In the genomic region with DNA sequence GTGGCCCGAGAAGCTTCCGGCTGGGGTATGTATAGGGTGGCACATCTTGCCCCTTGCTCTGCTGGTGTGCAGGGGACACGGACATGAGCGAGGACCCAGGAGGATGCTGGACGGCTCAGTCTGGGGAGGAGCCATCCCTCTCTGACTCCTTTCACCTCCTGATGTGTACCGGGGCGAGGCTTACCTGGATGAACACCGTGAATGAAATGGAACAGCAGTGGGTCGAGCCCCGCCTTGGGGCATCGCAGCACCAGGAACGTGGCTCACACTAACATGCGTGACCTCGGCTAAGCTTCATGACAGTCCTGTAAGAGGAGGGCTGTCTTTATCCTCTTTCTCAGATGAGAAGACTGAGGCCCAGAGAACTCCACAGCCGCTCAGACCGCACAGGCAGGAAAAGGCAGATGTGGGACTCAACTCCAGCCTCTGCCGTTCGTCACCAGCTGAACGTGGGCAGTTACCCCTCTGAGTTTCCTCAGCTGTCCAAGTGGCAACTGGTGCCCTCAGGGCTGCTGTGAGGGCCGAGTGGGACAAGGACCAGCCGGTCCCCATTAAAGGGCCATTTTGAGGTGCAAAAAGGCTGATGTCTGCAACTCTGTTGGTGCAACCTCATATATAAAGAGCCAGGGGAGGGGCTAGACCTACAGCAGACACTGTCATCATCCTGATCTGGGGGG, we compare ENCODE assay signal across 21 cellular contexts. TPM values are rescaled to one million over a fixed set of nuclear protein-coding genes. Genes with fewer than 3 reads are reported as not detected.
A peak's percentile ranks its signal among the peaks of the same experiment; 100 is the strongest.
DNase-seq lines count a peak whose midpoint lies in the region; ATAC-seq and TF ChIP-seq lines count a peak whose summit lies in the region.
"Had no signal": no experiment of that assay in that cellular context is flagged by ENCODE, and none has a peak within 500 bp of the region (broad histone marks: within the 10 kb centered on the region; RNA-seq: fewer than 3 reads in every experiment).

No MANE protein-coding gene starts in this region.

- intact Hi-C loops in lower lobe of right lung (cut with DNase I), result no loop called here
- intact Hi-C loops in sigmoid colon (cut with DNase I), result no loop called here

- TF ChIP-seq CTCF in lower lobe of right lung (IDR thresholded peaks at IDR 0.05) (no peak), sigmoid colon (IDR thresholded peaks at IDR 0.05) (no peak)

- TF ChIP-seq POLR2A in sigmoid colon (IDR thresholded peaks at IDR 0.05), result no peak

- no peak overlapping the region for H3K4me3 Mint-ChIP-seq in activated CD4-positive, alpha-beta T cell treated with anti-CD3 and anti-CD28 coated beads, Interleukin-2, amount 10 ng/mL, durations not matched to agents 7 days and 5 days
- H3K4me3 Mint-ChIP-seq: CD4-positive, CD25-positive, alpha-beta regulatory T cell had no signal

- peak in 1 of 2 donors; percentile 6 for ATAC-seq in lower lobe of right lung

- peaks cover 4% of the 10 kb centered on the region for H3K27me3 Mint-ChIP-seq in activated CD4-positive, alpha-beta T cell treated with anti-CD3 and anti-CD28 coated beads, Interleukin-2, amount 10 ng/mL, durations not matched to agents 7 days and 5 days
- H3K27me3 Mint-ChIP-seq: CD4-positive, CD25-positive, alpha-beta regulatory T cell had no signal

- H3K27me3 ChIP-seq in SJCRH30 (0 out of 2 replicates have a peak, but pooled peaks cover 3% of the 10 kb centered on the region), lower lobe of right lung (ENCODE audit: low read depth) (peaks cover 52% of the 10 kb centered on the region), sigmoid colon (peaks cover 0 to 52% (median 26%) of the 10 kb centered on the region in 3 donors), HAP-1 (ENCODE audit: low read depth) (peaks cover 10% of the 10 kb centered on the region; the same call in 1 of the 2 replicates)

- no peaks in the 10 kb centered on the region for H3K4me1 Mint-ChIP-seq in activated CD4-positive, alpha-beta T cell treated with anti-CD3 and anti-CD28 coated beads, Interleukin-2, amount 10 ng/mL, durations not matched to agents 7 days and 5 days
- H3K4me1 Mint-ChIP-seq: CD4-positive, CD25-positive, alpha-beta regulatory T cell had no signal

- POLR2A ChIA-PET in activated CD4-positive, alpha-beta T cell treated with anti-CD3 and anti-CD28 coated beads, Interleukin-2, amount 10 ng/mL, durations not matched to agents 7 days and 5 days (lab: Charles Lee), result no interaction called here

- H3K9me3 ChIP-seq in SJCRH30 (replicated peaks), result no peaks in the 10 kb centered on the region
- no peaks in the 10 kb centered on the region for H3K9me3 ChIP-seq in lower lobe of right lung
- H3K9me3 ChIP-seq in sigmoid colon, result no peaks in the 10 kb centered on the region
- no peaks in the 10 kb centered on the region for H3K9me3 ChIP-seq in HAP-1
- H3K9me3 ChIP-seq: BE2C had no signal

- H3K27ac ChIP-seq in SJCRH30 (peak overlapping the region; percentile 21; the same call in 1 of the 2 replicates), lower lobe of right lung (no peak overlapping the region), sigmoid colon (no peak overlapping the region)
- H3K27ac ChIP-seq: RWPE1 had no signal

- CTCF ChIA-PET in activated CD4-positive, alpha-beta T cell treated with anti-CD3 and anti-CD28 coated beads, Interleukin-2, amount 10 ng/mL, durations not matched to agents 7 days and 5 days (lab: Charles Lee), result interaction anchor here (0.9 kb wide), 1 partner anchor 437 kb away, joined by 3 read pairs; no protein-coding TSS in a partner anchor

- DNase-seq in Jurkat, Clone E6-1 (ENCODE audit: low read depth, low spot score), result no peak
- peak; percentile 70 to 77 for DNase-seq in SJCRH30
- DNase-seq in lower lobe of right lung, result peak; percentile 15
- DNase-seq in sigmoid colon, result peak; percentile 46
- no peak for DNase-seq in HAP-1 (ENCODE audit: low spot score in 2 of 2)
- no peak for DNase-seq in activated CD4-positive, alpha-beta T cell treated with anti-CD3 and anti-CD28 coated beads, Interleukin-2, amount 10 ng/mL, durations not matched to agents 7 days and 5 days
- DNase-seq in activated CD8-positive, alpha-beta memory T cell treated with anti-CD3 and anti-CD28 coated beads for 24 hours, result no peak
- DNase-seq in cortex of kidney (lab: John Stamatoyannopoulos, UW), result no peak
- DNase-seq: BE2C; CD4-positive, CD25-positive, alpha-beta regulatory T cell; DMS79; KBM-7; NCI-H1092; NCI-H1436 treated with DMSO at 0.1 percent for 48 hours; NCI-H1930; NCI-H226; NCI-H510A treated with DMSO at 0.1 percent for 48 hours; NCI-H748 treated with DMSO at 0.1 percent for 48 hours; NK-92 treated with Interleukin-12 subunit alpha and Interleukin-12 subunit beta, amount 100 ng/mL, for 24 hours; SIG-M5 had no signal

- 76 to 83% methylated on average over 21 of the region's 21 CpGs for WGBS in sigmoid colon, 2 donors

- no peaks in the 10 kb centered on the region for H3K36me3 ChIP-seq in SJCRH30
- no peaks in the 10 kb centered on the region for H3K36me3 ChIP-seq in lower lobe of right lung
- no peaks in the 10 kb centered on the region for H3K36me3 ChIP-seq in sigmoid colon
- no peaks in the 10 kb centered on the region for H3K36me3 ChIP-seq in HAP-1 (replicated peaks)
- H3K36me3 ChIP-seq: BE2C had no signal

- in situ Hi-C loops in HAP-1 (cut with MboI; ENCODE audit: low sequenced_read_pairs), result no loop called here

- no peak for TF ChIP-seq EP300 in sigmoid colon (IDR thresholded peaks at IDR 0.05)

- no peak overlapping the region for H3K27ac Mint-ChIP-seq in activated CD4-positive, alpha-beta T cell treated with anti-CD3 and anti-CD28 coated beads, Interleukin-2, amount 10 ng/mL, durations not matched to agents 7 days and 5 days
- H3K27ac Mint-ChIP-seq: CD4-positive, CD25-positive, alpha-beta regulatory T cell had no signal

- peak overlapping the region; percentile 15 for H3K4me3 ChIP-seq in Jurkat, Clone E6-1 (ENCODE audit: low read length)
- H3K4me3 ChIP-seq in SJCRH30, result no peak overlapping the region
- no peak overlapping the region for H3K4me3 ChIP-seq in lower lobe of right lung
- H3K4me3 ChIP-seq in sigmoid colon, result no peak overlapping the region
- no peak overlapping the region for H3K4me3 ChIP-seq in HAP-1

- H3K9me3 Mint-ChIP-seq in activated CD4-positive, alpha-beta T cell treated with anti-CD3 and anti-CD28 coated beads, Interleukin-2, amount 10 ng/mL, durations not matched to agents 7 days and 5 days, result no peaks in the 10 kb centered on the region

- H3K4me1 ChIP-seq in SJCRH30, result peaks cover 11% of the 10 kb centered on the region
- H3K4me1 ChIP-seq in lower lobe of right lung, result no peaks in the 10 kb centered on the region
- H3K4me1 ChIP-seq in sigmoid colon, result no peaks in the 10 kb centered on the region
- no peaks in the 10 kb centered on the region for H3K4me1 ChIP-seq in HAP-1
- H3K4me1 ChIP-seq: BE2C had no signal

- no peaks in the 10 kb centered on the region for H3K36me3 Mint-ChIP-seq in activated CD4-positive, alpha-beta T cell treated with anti-CD3 and anti-CD28 coated beads, Interleukin-2, amount 10 ng/mL, durations not matched to agents 7 days and 5 days (ENCODE audit: low read depth)
- H3K36me3 Mint-ChIP-seq: CD4-positive, CD25-positive, alpha-beta regulatory T cell had no signal

RNA-seq across cellular contexts. Expression of a gene that starts 54.5 kb away (rescaled TPM):
- 150 TPM for polyA plus RNA-seq in Jurkat, Clone E6-1 (2012; ENCODE audit: insufficient read depth, insufficient read length)
- 57.3 and 60.9 TPM in 2 replicates for total RNA-seq in SJCRH30 (2014; rRNA removed; shearing (Covaris generic))
- total RNA-seq in lower lobe of right lung, result 70.9 TPM
- total RNA-seq in sigmoid colon, result 10 to 100 TPM; 33.0 to 77.9 (median 41.5) TPM
- polyA plus RNA-seq in sigmoid colon, result 100 to 1,000 TPM in 1 of 3 donors, 10 to 100 TPM in 2; 22.2 to 102 (median 39.1) TPM
- 10 to 100 TPM; 69.3 to 71.2 TPM for total RNA-seq in activated CD4-positive, alpha-beta T cell treated with anti-CD3 and anti-CD28 coated beads, Interleukin-2, amount 10 ng/mL, durations not matched to agents 7 days and 5 days

Comparison
In these comparisons a context has a peak if more than half of its experiments do, and no peak if none do; other contexts are left out.
1. DNase-seq: peak in SJCRH30 (2 of 2), lower lobe of right lung (single experiment) and sigmoid colon (single experiment); none in Jurkat, Clone E6-1 (single experiment), HAP-1 (0 of 2), activated CD4-positive, alpha-beta T cell treated with anti-CD3 and anti-CD28 coated beads, Interleukin-2, amount 10 ng/mL, durations not matched to agents 7 days and 5 days (single experiment), activated CD8-positive, alpha-beta memory T cell treated with anti-CD3 and anti-CD28 coated beads for 24 hours (single experiment) and cortex of kidney (single experiment).